In genomic region chr11:118060081-118060661, GRCh38 we compare ENCODE assay signal across 21 cellular contexts. TPM values are rescaled to one million over a fixed set of nuclear protein-coding genes. Genes with fewer than 3 reads are reported as not detected.
DNase-seq lines count a peak whose midpoint lies in the region; ATAC-seq, FAIRE-seq and TF ChIP-seq lines count a peak whose summit lies in the region.
"Had no signal": no experiment of that assay in that cellular context is flagged by ENCODE, and none has a peak within 500 bp of the region (broad histone marks: within the 10 kb centered on the region; RNA-seq: fewer than 3 reads in every experiment).

No MANE protein-coding gene starts in this region.

- H3K27ac Mint-ChIP-seq in stimulated activated effector memory CD8-positive, alpha-beta T cell treated with anti-CD3 and anti-CD28 coated beads, Interleukin-12 subunit alpha, Interleukin-12 subunit beta, amount 100 ng/mL, for 72 hours, result peak overlapping the region; percentile 55

- no peak overlapping the region for H3K4me3 Mint-ChIP-seq in stimulated activated effector memory CD8-positive, alpha-beta T cell treated with anti-CD3 and anti-CD28 coated beads, Interleukin-12 subunit alpha, Interleukin-12 subunit beta, amount 100 ng/mL, for 72 hours
- H3K4me3 Mint-ChIP-seq: CD4-positive, alpha-beta memory T cell had no signal

- no peak for TF ChIP-seq CTCF in coronary artery (IDR thresholded peaks at IDR 0.05)
- TF ChIP-seq CTCF in pancreas (IDR thresholded peaks at IDR 0.05), result no peak

- intact Hi-C loops in pancreas (cut with DNase I), result no loop called here

- H3K4me3 ChIP-seq in coronary artery (no peak overlapping the region), pancreas (no peak overlapping the region)

- H3K9me3 ChIP-seq in pancreas, result no peaks in the 10 kb centered on the region
- H3K9me3 ChIP-seq: BE2C had no signal

- no peak overlapping the region for H3K27ac ChIP-seq in coronary artery
- no peak overlapping the region for H3K27ac ChIP-seq in pancreas

- peaks cover 24% of the 10 kb centered on the region for H3K4me1 Mint-ChIP-seq in stimulated activated effector memory CD8-positive, alpha-beta T cell treated with anti-CD3 and anti-CD28 coated beads, Interleukin-12 subunit alpha, Interleukin-12 subunit beta, amount 100 ng/mL, for 72 hours

- DNase-seq in RPMI8226 (peak; percentile 86), coronary artery (ENCODE audit: low spot score) (peak; percentile 50), pancreas (peak in 3 of 6 donors; percentile 29 to 52 (median 48)), germinal center (ENCODE audit: low spot score) (no peak), NCI-H128 (lab: John Stamatoyannopoulos, UW; ENCODE audit: unreplicated experiment) (no peak)
- DNase-seq in stimulated activated effector memory CD8-positive, alpha-beta T cell treated with anti-CD3 and anti-CD28 coated beads, Interleukin-12 subunit alpha, Interleukin-12 subunit beta, amount 100 ng/mL, for 72 hours (ENCODE audit: low spot score in 2 of 2), result no peak
- DNase-seq: BE2C; CD4-positive, alpha-beta memory T cell; DND-41; GF-D8; KBM-7; NCI-H1105 treated with DMSO at 0.1 percent for 48 hours; NCI-H1930; NCI-H2171 treated with DMSO at 0.1 percent for 48 hours; NCI-H510A; NCI-H82; SHP77 had no signal

- H3K4me1 ChIP-seq in pancreas, result no peaks in the 10 kb centered on the region
- H3K4me1 ChIP-seq: BE2C had no signal

- H3K36me3 Mint-ChIP-seq in stimulated activated effector memory CD8-positive, alpha-beta T cell treated with anti-CD3 and anti-CD28 coated beads, Interleukin-12 subunit alpha, Interleukin-12 subunit beta, amount 100 ng/mL, for 72 hours, result no peaks in the 10 kb centered on the region
- H3K36me3 Mint-ChIP-seq: CD4-positive, alpha-beta memory T cell had no signal

- ATAC-seq in pancreas (peak; percentile 36 to 83 (median 50)), HG03039 (IDR thresholded peaks at IDR 0.05; ENCODE audit: unreplicated experiment) (no peak)
- ATAC-seq in stimulated activated effector memory CD8-positive, alpha-beta T cell treated with anti-CD3 and anti-CD28 coated beads, Interleukin-12 subunit alpha, Interleukin-12 subunit beta, amount 100 ng/mL, for 72 hours, result no peak

- FAIRE-seq in pancreas (lab: Jason Lieb, UNC), result no peak
- FAIRE-seq: H1 had no signal

- no peaks in the 10 kb centered on the region for H3K9me3 Mint-ChIP-seq in stimulated activated effector memory CD8-positive, alpha-beta T cell treated with anti-CD3 and anti-CD28 coated beads, Interleukin-12 subunit alpha, Interleukin-12 subunit beta, amount 100 ng/mL, for 72 hours
- H3K9me3 Mint-ChIP-seq: CD4-positive, alpha-beta memory T cell had no signal

- WGBS in pancreas, 2 donors, result 66 to 71% methylated on average over 10 of the region's 10 CpGs

- no peaks in the 10 kb centered on the region for H3K36me3 ChIP-seq in pancreas
- H3K36me3 ChIP-seq: BE2C had no signal

- H3K27me3 ChIP-seq in pancreas, result no peaks in the 10 kb centered on the region
- H3K27me3 ChIP-seq: BE2C had no signal

RNA-seq across cellular contexts. Expression of gene TMPRSS4, which starts 16.7 kb away (rescaled TPM):
- total RNA-seq in pancreas, result 1 to 10 TPM in 1 of 6 donors, under 1 TPM in 3, not detected in 2; 0.39 to 2.2 (median 0.65) TPM
- polyA plus RNA-seq in pancreas, result under 1 TPM in 1 of 2 donors, not detected in 1; 0.15 TPM
- total RNA-seq: MCF 10A had no signal
- polyA plus RNA-seq: AG04450; CD4-positive, alpha-beta memory T cell had no signal

RNA-seq across cellular contexts. Expression of gene SMIM35, which starts 26.6 kb away (rescaled TPM):
- not detected for total RNA-seq in pancreas
- polyA plus RNA-seq in pancreas, result under 1 TPM in 1 of 2 donors, not detected in 1; 0.02 TPM
- total RNA-seq: H1, MCF 10A had no signal
- polyA plus RNA-seq: AG04450, H1 had no signal

Comparison
In these comparisons a context has a peak if more than half of its experiments do, and no peak if none do; other contexts are left out.
1. DNase-seq: peak in RPMI8226 (single experiment) and coronary artery (single experiment); none in stimulated activated effector memory CD8-positive, alpha-beta T cell treated with anti-CD3 and anti-CD28 coated beads, Interleukin-12 subunit alpha, Interleukin-12 subunit beta, amount 100 ng/mL, for 72 hours (0 of 2), germinal center (single experiment) and NCI-H128 (single experiment).
2. ATAC-seq: peak in pancreas (4 of 4); none in stimulated activated effector memory CD8-positive, alpha-beta T cell treated with anti-CD3 and anti-CD28 coated beads, Interleukin-12 subunit alpha, Interleukin-12 subunit beta, amount 100 ng/mL, for 72 hours (single experiment) and HG03039 (single experiment).